ENCODE assay signal across 8 cellular contexts in the genomic region with DNA sequence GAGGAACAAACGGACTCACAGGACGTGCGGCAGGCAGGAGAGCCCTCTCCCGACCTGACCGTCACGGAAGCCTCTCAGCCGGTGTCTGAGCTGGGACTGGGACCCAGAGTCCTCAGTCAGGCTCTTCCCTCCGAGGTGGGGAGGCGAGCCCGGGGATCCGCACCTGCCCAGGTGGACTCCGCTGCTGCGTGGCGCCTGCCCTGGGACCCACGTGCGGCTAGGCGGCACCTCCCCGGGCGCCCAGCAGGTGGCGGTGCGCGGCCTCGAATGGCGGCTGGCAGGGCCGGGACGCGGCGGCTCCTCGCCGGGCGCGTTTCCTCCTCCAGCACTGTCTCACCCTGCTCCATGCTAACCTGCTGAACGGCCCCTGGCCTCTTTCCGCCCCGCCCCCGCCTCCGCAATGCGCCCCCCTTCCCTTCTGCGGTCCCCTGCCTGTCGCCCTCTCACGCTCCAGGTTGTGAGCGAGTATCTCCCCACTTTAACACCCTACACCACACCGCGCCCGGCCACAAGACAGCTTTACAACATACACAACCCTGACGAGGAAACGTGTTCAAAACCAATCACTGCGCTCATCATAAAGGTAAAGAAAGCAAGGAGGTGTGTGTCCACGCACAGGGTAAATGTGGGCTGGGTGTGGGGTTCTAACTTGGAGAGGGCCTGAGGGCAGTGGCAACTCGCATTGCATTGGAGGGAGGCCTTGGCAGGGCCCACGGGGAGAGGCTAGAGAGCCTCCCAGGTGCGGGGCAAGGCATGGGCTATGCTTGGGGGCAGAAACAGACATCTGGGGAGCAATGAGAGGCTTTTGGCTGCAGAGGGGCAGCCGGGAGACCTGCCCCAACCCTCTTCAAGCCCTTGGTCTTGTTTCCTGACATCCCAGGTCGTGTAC. TPM values are rescaled to one million over a fixed set of nuclear protein-coding genes. Genes with fewer than 3 reads are reported as not detected.
DNase-seq lines count a peak whose midpoint lies in the region; TF ChIP-seq lines count a peak whose summit lies in the region.

No MANE protein-coding gene starts in this region.

- 18 to 36% (median 22%) methylated on average over 30 to 54 of the region's 54 CpGs for WGBS in ovary, 3 donors
- WGBS in transverse colon (ENCODE audit: low coverage in 1 of 2), 2 donors, result 38% methylated on average over 23 of the region's 54 CpGs; no CpG with 5 or more reads in 1 of the 2 donors

- no peaks in the 10 kb centered on the region for H3K9me3 ChIP-seq in ovary
- H3K9me3 ChIP-seq in transverse colon, result no peaks in the 10 kb centered on the region

- H3K4me1 ChIP-seq in ovary (ENCODE audit: insufficient read depth) (no peaks in the 10 kb centered on the region), transverse colon (peaks cover 0 to 9% (median 3%) of the 10 kb centered on the region in 4 donors)

- intact Hi-C loops in ovary (cut with DNase I), result loop anchor here in 1 of 4 donors (10.0 kb wide), 1 partner anchor 219 kb away; no protein-coding TSS in a partner anchor
- intact Hi-C loops in transverse colon (cut with DNase I; ENCODE audit: low total_unique reads), result no loop called here

- DNase-seq in DMS53 treated with DMSO at 0.1 percent for 48 hours (lab: John Stamatoyannopoulos, UW; ENCODE audit: unreplicated experiment) (peak; percentile 30), HUDEP-2 (lab: John Stamatoyannopoulos, UW; ENCODE audit: unreplicated experiment in 76 of 76) (peak in 51 of 76 experiments; percentile 4 to 75 (median 41)), SK-N-DZ (ENCODE audit: low spot score) (peak; percentile 57), globus pallidus (ENCODE audit: low spot score) (peak; percentile 11), ovary (peak; percentile 54 to 84 (median 73)), transverse colon (peak; percentile 81), NCI-H187 treated with DMSO at 0.1 percent for 48 hours (lab: John Stamatoyannopoulos, UW) (no peak)
- peak; percentile 67 for DNase-seq in activated gamma-delta T cell treated with anti-CD3 and anti-CD28 coated beads, Interleukin-2, amount 50 U/mL, for 16 hours (ENCODE audit: low read depth)

- H3K27me3 ChIP-seq in ovary (no peaks in the 10 kb centered on the region), transverse colon (peaks cover 40% of the 10 kb centered on the region)

- in situ Hi-C loops in transverse colon (cut with MboI; ENCODE audit: low pct_ligation_motif_present in 1 of 4, low pct_unique_long_range_greater_than_20kb in 1 of 4, low sequenced_read_pairs in 3 of 4), result loop anchor here in 3 of 4 donors (5.0 to 10.0 kb wide), 3 partner anchors 71 to 339 kb away; no protein-coding TSS in a partner anchor

- TF ChIP-seq POLR2A in ovary (IDR thresholded peaks at IDR 0.05) (no peak), transverse colon (IDR thresholded peaks at IDR 0.05) (no peak)

- TF ChIP-seq EP300 in ovary (IDR thresholded peaks at IDR 0.05) (no peak), transverse colon (IDR thresholded peaks at IDR 0.05; ENCODE audit: low read depth) (no peak)

- no peaks in the 10 kb centered on the region for H3K36me3 ChIP-seq in ovary
- no peaks in the 10 kb centered on the region for H3K36me3 ChIP-seq in transverse colon

- no peak overlapping the region for H3K27ac ChIP-seq in ovary
- no peak overlapping the region for H3K27ac ChIP-seq in transverse colon

- H3K4me3 ChIP-seq in ovary (no peak overlapping the region), transverse colon (peak overlapping the region in 2 of 4 donors; percentile 8 to 19)

- TF ChIP-seq CTCF in ovary (IDR thresholded peaks at IDR 0.05) (peak; percentile 72 to 94 (median 91)), transverse colon (IDR thresholded peaks at IDR 0.05) (peak; percentile 69 to 98 (median 92))

RNA-seq across cellular contexts. Expression of gene ATXN10, which starts 25.9 kb away (rescaled TPM):
- 90.7 and 99.8 TPM in 2 replicates for polyA plus RNA-seq in SK-N-DZ (2014; cell fraction: cytosol; rRNA removed)
- polyA plus RNA-seq in SK-N-DZ (2014; cell fraction: nucleus; rRNA removed), result 54.1 and 109 TPM in 2 replicates
- total RNA-seq in ovary (100 to 1,000 TPM; 164 to 241 (median 183) TPM), transverse colon (10 to 100 TPM; 27.3 to 88.3 (median 47.8) TPM)
- polyA plus RNA-seq in ovary, result 100 to 1,000 TPM in 1 of 2 donors, 10 to 100 TPM in 1; 77.4 to 158 TPM
